Comparison of ENCODE assay signal across 8 cellular contexts in genomic region chr9:95509851-95510529, GRCh38. TPM values are rescaled to one million over a fixed set of nuclear protein-coding genes. Genes with fewer than 3 reads are reported as not detected.
A peak's percentile ranks its signal among the peaks of the same experiment; 100 is the strongest.
DNase-seq lines count a peak whose midpoint lies in the region; ATAC-seq and TF ChIP-seq lines count a peak whose summit lies in the region.

No MANE protein-coding gene starts in this region.

- peak overlapping the region; percentile 86 for H3K4me3 Mint-ChIP-seq in activated naive CD4-positive, alpha-beta T cell treated with anti-CD3 and anti-CD28 coated beads, Interleukin-2, amount 50 U/mL, for 24 hours
- H3K4me3 Mint-ChIP-seq in T-helper 17 cell: peak overlapping the region; percentile 91

- H2AFZ ChIP-seq in fibroblast of lung (ENCODE audit: low read length): peak overlapping the region; percentile 77

- H3K27me3 Mint-ChIP-seq in activated naive CD4-positive, alpha-beta T cell treated with anti-CD3 and anti-CD28 coated beads, Interleukin-2, amount 50 U/mL, for 24 hours: no peaks in the 10 kb centered on the region
- H3K27me3 Mint-ChIP-seq in T-helper 17 cell: peaks cover 21% of the 10 kb centered on the region

- no peaks in the 10 kb centered on the region for H4K20me1 ChIP-seq in fibroblast of lung (ENCODE audit: control insufficient read depth, extremely low read depth, insufficient read depth, low read length)

- H3K27ac Mint-ChIP-seq in activated naive CD4-positive, alpha-beta T cell treated with anti-CD3 and anti-CD28 coated beads, Interleukin-2, amount 50 U/mL, for 24 hours: peak overlapping the region; percentile 35
- H3K27ac Mint-ChIP-seq in T-helper 17 cell: peak overlapping the region; percentile 79

- WGBS in ovary, 3 donors: 0% methylated on average over 29 of the region's 29 CpGs

- TF ChIP-seq CTCF in fibroblast of lung (conservative IDR thresholded peaks at IDR 0.05 in 1 of 2, IDR thresholded peaks at IDR 0.05 in 1 of 2; ENCODE audit: low read depth in 1 of 2, low read length in 2 of 2): no peak
- no peak for TF ChIP-seq CTCF in ovary (IDR thresholded peaks at IDR 0.05)

- ATAC-seq in T-helper 17 cell (no peak), HG03354 (IDR thresholded peaks at IDR 0.05; ENCODE audit: poor library complexity, severe bottlenecking, unreplicated experiment) (no peak)

- peak overlapping the region; percentile 77 for H3K4me2 ChIP-seq in fibroblast of lung (ENCODE audit: extremely low read depth, insufficient read depth, low read length)

- H3K27ac ChIP-seq in fibroblast of lung (ENCODE audit: insufficient read depth, low read length) (peak overlapping the region; percentile 81), ovary (peak overlapping the region in 1 of 2 donors; percentile 86)

- H3K79me2 ChIP-seq in fibroblast of lung (ENCODE audit: control insufficient read depth, insufficient read depth, low read length): peaks cover 5% of the 10 kb centered on the region

- H3K36me3 ChIP-seq in fibroblast of lung (ENCODE audit: control insufficient read depth, insufficient read depth, low read length) (no peaks in the 10 kb centered on the region), ovary (no peaks in the 10 kb centered on the region)

- peak overlapping the region; percentile 64 for H3K9ac ChIP-seq in fibroblast of lung (ENCODE audit: insufficient read depth, low read length)

- H3K4me1 ChIP-seq in fibroblast of lung (ENCODE audit: control insufficient read depth, extremely low read depth, insufficient read depth, low read length): peaks cover 8% of the 10 kb centered on the region
- no peaks in the 10 kb centered on the region for H3K4me1 ChIP-seq in ovary (ENCODE audit: insufficient read depth)

- H3K9me3 ChIP-seq in T-helper 17 cell (ENCODE audit: control insufficient read depth, low read length, poor library complexity, severe bottlenecking) (no peaks in the 10 kb centered on the region), fibroblast of lung (ENCODE audit: control insufficient read depth, insufficient read depth, low read depth, low read length) (no peaks in the 10 kb centered on the region), ovary (no peaks in the 10 kb centered on the region)

- H3K4me3 ChIP-seq in fibroblast of lung (replicated peaks in 1 of 4; ENCODE audit: control extremely low read depth in 1 of 4, insufficient read depth in 1 of 4, low read depth in 3 of 4, low read length in 4 of 4) (peak overlapping the region; percentile 75 to 94 (median 84)), ovary (peak overlapping the region; percentile 72)

- TF ChIP-seq POLR2A in ovary (IDR thresholded peaks at IDR 0.05): no peak

- no peak for DNase-seq in activated naive CD4-positive, alpha-beta T cell (lab: John Stamatoyannopoulos, UW)
- DNase-seq in T-helper 17 cell (no peak), fibroblast of lung (ENCODE audit: low read depth in 2 of 2) (no peak), ovary (peak; percentile 18 to 57 (median 51)), middle frontal gyrus (ENCODE audit: extremely low spot score, low spot score) (no peak), cerebellar nuclear complex (lab: John Stamatoyannopoulos, UW) (no peak)

- no peaks in the 10 kb centered on the region for H3K27me3 ChIP-seq in fibroblast of lung (ENCODE audit: control insufficient read depth, insufficient read depth, low read length)
- H3K27me3 ChIP-seq in ovary: no peaks in the 10 kb centered on the region

- intact Hi-C loops in ovary (cut with DNase I): loop anchor here in 2 of 4 donors (10.0 kb wide), 2 partner anchors 365 to 705 kb away; partner anchors contain the start of gene ERCC6L2 (in 1 of the 2)

- TF ChIP-seq EP300 in ovary (IDR thresholded peaks at IDR 0.05): no peak

- peaks cover 2% of the 10 kb centered on the region for H3K36me3 Mint-ChIP-seq in activated naive CD4-positive, alpha-beta T cell treated with anti-CD3 and anti-CD28 coated beads, Interleukin-2, amount 50 U/mL, for 24 hours
- no peaks in the 10 kb centered on the region for H3K36me3 Mint-ChIP-seq in T-helper 17 cell (ENCODE audit: low read depth)

- H3K4me1 Mint-ChIP-seq in activated naive CD4-positive, alpha-beta T cell treated with anti-CD3 and anti-CD28 coated beads, Interleukin-2, amount 50 U/mL, for 24 hours: peaks cover 40% of the 10 kb centered on the region
- peaks cover 36% of the 10 kb centered on the region for H3K4me1 Mint-ChIP-seq in T-helper 17 cell

- H3K9me3 Mint-ChIP-seq in activated naive CD4-positive, alpha-beta T cell treated with anti-CD3 and anti-CD28 coated beads, Interleukin-2, amount 50 U/mL, for 24 hours: no peaks in the 10 kb centered on the region

RNA-seq across cellular contexts. Expression of gene PTCH1, which starts 6.8 kb away (rescaled TPM):
- total RNA-seq in T-helper 17 cell (10 to 100 TPM; 14.4 to 18.5 TPM), fibroblast of lung (18.0 and 20.1 TPM in 2 replicates), ovary (10 to 100 TPM in 5 of 7 donors, 1 to 10 TPM in 2; 6.4 to 24.3 (median 12.2) TPM)
- polyA plus RNA-seq in fibroblast of lung (3.2 and 3.3 TPM in 2 replicates), ovary (10 to 100 TPM; 13.6 to 17.5 TPM)
- 4.5 and 6.5 TPM in 2 replicates for polyA plus RNA-seq in fibroblast of lung (2012)
- 15.9 and 22.9 TPM in 2 replicates for polyA minus RNA-seq in fibroblast of lung (ENCODE audit: low replicate concordance)

Comparison
In these comparisons a context has a peak if more than half of its experiments do, and no peak if none do; other contexts are left out.
1. DNase-seq: peak in ovary (5 of 5); none in activated naive CD4-positive, alpha-beta T cell (0 of 4), T-helper 17 cell (0 of 3), fibroblast of lung (0 of 2), middle frontal gyrus (single experiment) and cerebellar nuclear complex (0 of 2).